Comparison of ENCODE assay signal across 28 cellular contexts in genomic region chr7:544528-545221, GRCh38.
"Had no signal": no experiment of that assay in that cellular context is flagged by ENCODE, and none has a peak within 500 bp of the region (broad histone marks: within the 10 kb centered on the region; RNA-seq: fewer than 3 reads in every experiment).

No MANE protein-coding gene starts in this region.

- H3K36me3 ChIP-seq: neutrophil, suprapubic skin, tibial nerve had no signal

- H3K27ac ChIP-seq: epithelial cell of prostate, esophagus squamous epithelium, neutrophil, spleen, suprapubic skin, tibial nerve had no signal

- H3K4me3 Mint-ChIP-seq: activated B cell treated with CpG ODN at 0.5 μM for 24 hours; activated CD8-positive, alpha-beta T cell treated with anti-CD3 and anti-CD28 coated beads for 36 hours; activated naive CD4-positive, alpha-beta T cell treated with anti-CD3 and anti-CD28 coated beads, Interleukin-2, amount 50 U/mL, for 24 hours; activated naive CD8-positive, alpha-beta T cell treated with anti-CD3 and anti-CD28 coated beads, Interleukin-2, amount 50 U/mL, for 24 hours; activated T-cell treated with anti-CD3 and anti-CD28 coated beads, Interleukin-2, amount 50 U/mL, for 4 hours; activated T-helper 17 cell treated with anti-CD3 and anti-CD28 coated beads, Interleukin-2, amount 50 U/mL, for 72 hours; central memory CD8-positive, alpha-beta T cell; memory B cell; nephron; T-helper 2 cell treated with Interferon-gamma antibody and Interleukin-4, amounts not matched to agents 5 μg/mL and 100 μg/mL, for 36 hours had no signal

- H3K9me3 Mint-ChIP-seq: activated naive CD4-positive, alpha-beta T cell treated with anti-CD3 and anti-CD28 coated beads, Interleukin-2, amount 50 U/mL, for 24 hours; activated naive CD8-positive, alpha-beta T cell treated with anti-CD3 and anti-CD28 coated beads, Interleukin-2, amount 50 U/mL, for 24 hours; central memory CD8-positive, alpha-beta T cell had no signal

- H3K27me3 ChIP-seq: esophagus squamous epithelium, neutrophil, spleen, suprapubic skin, tibial nerve had no signal

- FAIRE-seq: bronchial epithelial cell, colon, islet of Langerhans, urothelium cell line had no signal

- H3K4me1 Mint-ChIP-seq: activated B cell treated with CpG ODN at 0.5 μM for 24 hours, memory B cell had no signal

- H3K27me3 Mint-ChIP-seq: activated B cell treated with CpG ODN at 0.5 μM for 24 hours; activated CD8-positive, alpha-beta T cell treated with anti-CD3 and anti-CD28 coated beads for 36 hours; activated naive CD4-positive, alpha-beta T cell treated with anti-CD3 and anti-CD28 coated beads, Interleukin-2, amount 50 U/mL, for 24 hours; activated naive CD8-positive, alpha-beta T cell treated with anti-CD3 and anti-CD28 coated beads, Interleukin-2, amount 50 U/mL, for 24 hours; activated T-helper 17 cell treated with anti-CD3 and anti-CD28 coated beads, Interleukin-2, amount 50 U/mL, for 72 hours; central memory CD8-positive, alpha-beta T cell had no signal

- H3K27ac Mint-ChIP-seq: activated B cell treated with CpG ODN at 0.5 μM for 24 hours; activated CD8-positive, alpha-beta T cell treated with anti-CD3 and anti-CD28 coated beads for 36 hours; activated naive CD4-positive, alpha-beta T cell treated with anti-CD3 and anti-CD28 coated beads, Interleukin-2, amount 50 U/mL, for 24 hours; activated naive CD8-positive, alpha-beta T cell treated with anti-CD3 and anti-CD28 coated beads, Interleukin-2, amount 50 U/mL, for 24 hours; activated T-helper 17 cell treated with anti-CD3 and anti-CD28 coated beads, Interleukin-2, amount 50 U/mL, for 72 hours; memory B cell; nephron; T-helper 2 cell treated with Interferon-gamma antibody and Interleukin-4, amounts not matched to agents 5 μg/mL and 100 μg/mL, for 36 hours had no signal

- H3K9me3 ChIP-seq: neutrophil, suprapubic skin had no signal

- DNase-seq: activated B cell treated with CpG ODN at 0.5 μM for 24 hours; activated CD4-positive, alpha-beta T cell treated with anti-CD3 and anti-CD28 coated beads, Interleukin-2, amount 50 U/mL, for 1 hour; activated CD8-positive, alpha-beta T cell treated with anti-CD3 and anti-CD28 coated beads for 36 hours; activated gamma-delta T cell treated with Interleukin-2 at 50 U/mL for 16 hours; activated naive CD8-positive, alpha-beta T cell treated with anti-CD3 and anti-CD28 coated beads, Interleukin-2, amount 50 U/mL, for 24 hours; activated T-cell treated with anti-CD3 and anti-CD28 coated beads, Interleukin-2, amount 50 U/mL, for 4 hours; amygdala; dermis blood vessel endothelial cell; effector CD4-positive, alpha-beta T cell; esophagus squamous epithelium; foreskin melanocyte; spleen; stimulated activated naive CD4-positive, alpha-beta T cell; T-helper 1 cell had no signal

- H3K4me3 ChIP-seq: esophagus squamous epithelium, spleen, suprapubic skin, tibial nerve had no signal

- ATAC-seq: activated CD8-positive, alpha-beta T cell treated with anti-CD3 and anti-CD28 coated beads for 36 hours; activated naive CD8-positive, alpha-beta T cell treated with anti-CD3 and anti-CD28 coated beads, Interleukin-2, amount 50 U/mL, for 24 hours; activated T-cell treated with anti-CD3 and anti-CD28 coated beads, Interleukin-2, amount 50 U/mL, for 4 hours; activated T-helper 17 cell treated with anti-CD3 and anti-CD28 coated beads, Interleukin-2, amount 50 U/mL, for 72 hours had no signal
